Comparison of ENCODE assay signal across 29 cellular contexts in genomic region chr7:110962826-110963225, GRCh38.
"Had no signal": no experiment of that assay in that cellular context is flagged by ENCODE, and none has a peak within 500 bp of the region (broad histone marks: within the 10 kb centered on the region; RNA-seq: fewer than 3 reads in every experiment).

No MANE protein-coding gene starts in this region.

- FAIRE-seq: astrocyte had no signal

- H3K4me1 ChIP-seq: adrenal gland, body of pancreas, breast epithelium, SJCRH30 had no signal

- H3K27ac ChIP-seq: adrenal gland, body of pancreas, breast epithelium, KMS-11, SJCRH30, WERI-Rb-1 had no signal

- H3K4me3 ChIP-seq: adrenal gland, body of pancreas, breast epithelium, SJCRH30 had no signal

- H3K9me3 ChIP-seq: adrenal gland, body of pancreas, breast epithelium, SJCRH30, SK-N-SH had no signal

- H3K4me2 ChIP-seq: KMS-11, SK-N-SH had no signal

- H3K9ac ChIP-seq: KMS-11, SK-N-SH had no signal

- H3K9me2 ChIP-seq: SK-N-SH had no signal

- ATAC-seq: activated CD8-positive, alpha-beta T cell treated with anti-CD3 and anti-CD28 coated beads, Interleukin-2, amount 10 ng/mL, durations not matched to agents 7 days and 5 days; activated naive CD4-positive, alpha-beta T cell treated with anti-CD3 and anti-CD28 coated beads, Interleukin-2, amount 50 U/mL, for 72 hours; body of pancreas; T-cell; T-helper 17 cell had no signal

- H3K27me3 ChIP-seq: adrenal gland, body of pancreas, breast epithelium, SJCRH30 had no signal

- DNase-seq: activated CD4-positive, alpha-beta T cell treated with anti-CD3 and anti-CD28 coated beads, Interleukin-2, amount 10 ng/mL, durations not matched to agents 24 days and 14 days; activated CD4-positive, alpha-beta T cell treated with anti-CD3 and anti-CD28 coated beads, Interleukin-2, amount 50 U/mL, for 48 hours; activated CD4-positive, CD25-positive, alpha-beta regulatory T cell; activated CD8-positive, alpha-beta T cell treated with anti-CD3 and anti-CD28 coated beads, Interleukin-2, amount 10 ng/mL, durations not matched to agents 7 days and 5 days; activated gamma-delta T cell treated with Interleukin-2 at 50 U/mL for 16 hours; activated naive CD4-positive, alpha-beta T cell treated with anti-CD3 and anti-CD28 coated beads for 36 hours; activated T-cell treated with anti-CD3 and anti-CD28 coated beads, Interleukin-2, amount 50 U/mL, for 24 hours; adrenal gland; body of pancreas; NCI-H1105; NCI-H1417 treated with DMSO at 0.1 percent for 48 hours; NCI-H1930; NCI-H2081 treated with DMSO at 0.1 percent for 48 hours; NCI-H226; NCI-H446 treated with DMSO at 0.1 percent for 48 hours; NCI-H524; NCI-H69; NCI-H82; OCI-M1; SHP77; SJCRH30; SK-N-SH; T-cell; T-helper 17 cell; WERI-Rb-1 had no signal

- H3K36me3 ChIP-seq: adrenal gland, breast epithelium, SJCRH30, WERI-Rb-1 had no signal
